In genomic region chr16:23302045-23302956, GRCh38 we compare ENCODE assay signal across 10 cellular contexts. TPM values are rescaled to one million over a fixed set of nuclear protein-coding genes. Genes with fewer than 3 reads are reported as not detected.
DNase-seq lines count a peak whose midpoint lies in the region; ATAC-seq and TF ChIP-seq lines count a peak whose summit lies in the region.
"Had no signal": no experiment of that assay in that cellular context is flagged by ENCODE, and none has a peak within 500 bp of the region (broad histone marks: within the 10 kb centered on the region; RNA-seq: fewer than 3 reads in every experiment).

SCNN1B (plus strand) TSS chr16:23302302; CDS start chr16:23348600, 46,298 bp downstream.

- peak within 1 kb of the TSS; percentile 32 to 49 (median 42) for H3K4me3 ChIP-seq in esophagus muscularis mucosa

- H3K9me3 ChIP-seq in esophagus muscularis mucosa, result no peaks in the 10 kb centered on the region

- peaks cover 0 to 65% (median 15%) of the 10 kb centered on the region in 4 donors for H3K27me3 ChIP-seq in esophagus muscularis mucosa

- 1% methylated on average over 41 of the region's 81 CpGs for WGBS in esophagus muscularis mucosa

- H3K36me3 ChIP-seq in esophagus muscularis mucosa, result no peaks in the 10 kb centered on the region

- ATAC-seq in GM18867 (IDR thresholded peaks at IDR 0.05; ENCODE audit: unreplicated experiment), result peak; percentile 63
- ATAC-seq in GM19035 (IDR thresholded peaks at IDR 0.05; ENCODE audit: unreplicated experiment), result no peak

- TF ChIP-seq CTCF in esophagus muscularis mucosa (IDR thresholded peaks at IDR 0.05), result no peak

- no peak for TF ChIP-seq EP300 in esophagus muscularis mucosa (IDR thresholded peaks at IDR 0.05)

- no peak for TF ChIP-seq POLR2A in esophagus muscularis mucosa (IDR thresholded peaks at IDR 0.05; ENCODE audit: low read depth)

- H3K27ac ChIP-seq in esophagus muscularis mucosa (replicated peaks in 1 of 4), result no peak within 1 kb of the TSS

- intact Hi-C loops in esophagus muscularis mucosa (cut with DNase I), result no loop called here

- peaks cover 5 to 16% (median 11%) of the 10 kb centered on the region in 4 donors for H3K4me1 ChIP-seq in esophagus muscularis mucosa

- DNase-seq in NCI-H510A (lab: John Stamatoyannopoulos, UW) (peak; percentile 17), esophagus muscularis mucosa (ENCODE audit: extremely low spot score) (no peak), retina (peak; percentile 38), NOMO-1 (lab: John Stamatoyannopoulos, UW; ENCODE audit: unreplicated experiment in 2 of 2) (no peak), HK-2 (ENCODE audit: unreplicated experiment) (no peak)
- DNase-seq in activated effector memory CD4-positive, alpha-beta T cell treated with anti-CD3 and anti-CD28 coated beads, Interleukin-2, amount 50 U/mL, for 16 hours, result no peak
- DNase-seq: SW 1271 had no signal

RNA-seq across cellular contexts. Expression of gene SCNN1B, which starts in this region (rescaled TPM):
- total RNA-seq in esophagus muscularis mucosa, result 1 to 10 TPM; 1.2 to 4.2 (median 4.0) TPM
- total RNA-seq: skeletal muscle tissue had no signal

Comparison
In these comparisons a context has a peak if more than half of its experiments do, and no peak if none do; other contexts are left out.
1. DNase-seq: peak in NCI-H510A (single experiment) and retina (single experiment); none in esophagus muscularis mucosa (single experiment), NOMO-1 (0 of 2), HK-2 (single experiment) and activated effector memory CD4-positive, alpha-beta T cell treated with anti-CD3 and anti-CD28 coated beads, Interleukin-2, amount 50 U/mL, for 16 hours (single experiment).